In the genomic region with DNA sequence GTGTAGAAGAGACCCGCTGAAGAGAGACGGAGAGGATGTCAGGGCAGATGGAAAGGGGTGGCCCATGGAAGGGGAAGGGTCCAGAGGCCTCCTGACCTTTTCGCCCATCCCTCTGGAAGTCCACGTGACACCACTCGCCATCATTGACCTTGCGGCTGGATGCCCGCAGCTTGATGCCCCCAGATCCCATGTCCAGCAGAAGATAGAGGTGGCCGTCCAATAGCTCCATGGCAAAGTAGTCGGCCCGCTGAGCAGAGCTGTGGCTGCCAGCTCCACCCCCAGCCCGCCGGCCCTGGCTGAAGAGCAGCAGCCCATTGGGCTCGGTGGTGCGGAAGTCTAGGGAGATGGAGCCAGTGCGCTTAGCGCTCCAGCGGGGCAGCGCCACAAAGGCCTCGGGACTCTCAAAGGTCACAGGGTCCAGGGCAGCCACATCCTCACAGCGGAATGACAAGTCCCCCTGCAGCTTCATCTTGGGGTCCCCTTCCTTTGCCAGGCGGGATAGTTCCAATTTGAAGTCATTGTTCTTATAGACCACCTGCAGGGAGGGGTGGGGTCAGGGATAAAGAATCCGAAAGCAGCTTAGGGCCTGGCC, we compare ENCODE assay signal across 2 cellular contexts.
A peak's percentile ranks its signal among the peaks of the same experiment; 100 is the strongest.
TF ChIP-seq lines count a peak whose summit lies in the region.

No MANE protein-coding gene starts in this region.

TF ChIP-seq in GM23338, 12 proteins besides CTCF, POLR2A, EP300 and RAD21 (continued from another document):
- TF ChIP-seq POLR2AphosphoS5 (IDR thresholded peaks at IDR 0.05; ENCODE audit: low read depth): no peak
- TF ChIP-seq JUNB (IDR thresholded peaks at IDR 0.05; ENCODE audit: unreplicated experiment): no peak
- no peak for TF ChIP-seq STAT1 (IDR thresholded peaks at IDR 0.05; ENCODE audit: unreplicated experiment)
- TF ChIP-seq, protein P1, sequence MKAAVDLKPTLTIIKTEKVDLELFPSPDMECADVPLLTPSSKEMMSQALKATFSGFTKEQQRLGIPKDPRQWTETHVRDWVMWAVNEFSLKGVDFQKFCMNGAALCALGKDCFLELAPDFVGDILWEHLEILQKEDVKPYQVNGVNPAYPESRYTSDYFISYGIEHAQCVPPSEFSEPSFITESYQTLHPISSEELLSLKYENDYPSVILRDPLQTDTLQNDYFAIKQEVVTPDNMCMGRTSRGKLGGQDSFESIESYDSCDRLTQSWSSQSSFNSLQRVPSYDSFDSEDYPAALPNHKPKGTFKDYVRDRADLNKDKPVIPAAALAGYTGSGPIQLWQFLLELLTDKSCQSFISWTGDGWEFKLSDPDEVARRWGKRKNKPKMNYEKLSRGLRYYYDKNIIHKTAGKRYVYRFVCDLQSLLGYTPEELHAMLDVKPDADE (IDR thresholded peaks at IDR 0.05): no peak

TF ChIP-seq in GM12878, 131 proteins besides CTCF, POLR2A, EP300 and RAD21:
- TF ChIP-seq, protein P2, sequence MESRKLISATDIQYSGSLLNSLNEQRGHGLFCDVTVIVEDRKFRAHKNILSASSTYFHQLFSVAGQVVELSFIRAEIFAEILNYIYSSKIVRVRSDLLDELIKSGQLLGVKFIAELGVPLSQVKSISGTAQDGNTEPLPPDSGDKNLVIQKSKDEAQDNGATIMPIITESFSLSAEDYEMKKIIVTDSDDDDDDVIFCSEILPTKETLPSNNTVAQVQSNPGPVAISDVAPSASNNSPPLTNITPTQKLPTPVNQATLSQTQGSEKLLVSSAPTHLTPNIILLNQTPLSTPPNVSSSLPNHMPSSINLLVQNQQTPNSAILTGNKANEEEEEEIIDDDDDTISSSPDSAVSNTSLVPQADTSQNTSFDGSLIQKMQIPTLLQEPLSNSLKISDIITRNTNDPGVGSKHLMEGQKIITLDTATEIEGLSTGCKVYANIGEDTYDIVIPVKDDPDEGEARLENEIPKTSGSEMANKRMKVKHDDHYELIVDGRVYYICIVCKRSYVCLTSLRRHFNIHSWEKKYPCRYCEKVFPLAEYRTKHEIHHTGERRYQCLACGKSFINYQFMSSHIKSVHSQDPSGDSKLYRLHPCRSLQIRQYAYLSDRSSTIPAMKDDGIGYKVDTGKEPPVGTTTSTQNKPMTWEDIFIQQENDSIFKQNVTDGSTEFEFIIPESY (IDR thresholded peaks at IDR 0.05): no peak
- no peak for TF ChIP-seq SP1 (IDR thresholded peaks at IDR 0.05; ENCODE audit: low read depth, low read length)
- TF ChIP-seq, protein P3, sequence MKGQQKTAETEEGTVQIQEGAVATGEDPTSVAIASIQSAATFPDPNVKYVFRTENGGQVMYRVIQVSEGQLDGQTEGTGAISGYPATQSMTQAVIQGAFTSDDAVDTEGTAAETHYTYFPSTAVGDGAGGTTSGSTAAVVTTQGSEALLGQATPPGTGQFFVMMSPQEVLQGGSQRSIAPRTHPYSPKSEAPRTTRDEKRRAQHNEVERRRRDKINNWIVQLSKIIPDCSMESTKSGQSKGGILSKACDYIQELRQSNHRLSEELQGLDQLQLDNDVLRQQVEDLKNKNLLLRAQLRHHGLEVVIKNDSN (IDR thresholded peaks at IDR 0.05; ENCODE audit: borderline replicate concordance, extremely low read length, insufficient read depth, low read depth, low read length): peak; percentile 2
- TF ChIP-seq ESRRA (IDR thresholded peaks at IDR 0.05; ENCODE audit: low read length): no peak
- TF ChIP-seq NR2C1 (IDR thresholded peaks at IDR 0.05): no peak
